In genomic region chr10:19921300-19922140, GRCh38 we compare ENCODE assay signal across 15 cellular contexts.
DNase-seq lines count a peak whose midpoint lies in the region; ATAC-seq and TF ChIP-seq lines count a peak whose summit lies in the region.
"Had no signal": no experiment of that assay in that cellular context is flagged by ENCODE, and none has a peak within 500 bp of the region (broad histone marks: within the 10 kb centered on the region; RNA-seq: fewer than 3 reads in every experiment).

No MANE protein-coding gene starts in this region.

- H3K4me3 Mint-ChIP-seq in immature natural killer cell, result no peak overlapping the region
- H3K4me3 Mint-ChIP-seq: naive B cell had no signal

- CTCF ChIA-PET in IMR-90 (lab: Yijun Ruan, JAX), result no interaction called here

- no peak overlapping the region for H3K23ac ChIP-seq in IMR-90 (ENCODE audit: low read depth, low read length)

- no TSS peak for BruUV-seq in IMR-90 (replicated peaks; lab: Mats Ljungman, UMichigan)

- H2BK120ac ChIP-seq in IMR-90 (ENCODE audit: low read depth, low read length), result no peak overlapping the region

- TF ChIP-seq POLR2A in IMR-90 (IDR thresholded peaks at IDR 0.05; ENCODE audit: low read depth, low read length) (no peak), lower leg skin (IDR thresholded peaks at IDR 0.05) (no peak)

- no peaks in the 10 kb centered on the region for H3K79me1 ChIP-seq in IMR-90 (ENCODE audit: low read depth in 1 of 2, low read length in 2 of 2)

- TF ChIP-seq RAD21 in IMR-90 (IDR thresholded peaks at IDR 0.05; ENCODE audit: low read length), result no peak

- no peak overlapping the region for H3K9ac ChIP-seq in IMR-90 (ENCODE audit: low read depth, low read length)
- no peak overlapping the region for H3K9ac ChIP-seq in colonic mucosa (ENCODE audit: low read depth in 2 of 2, low read length in 2 of 2)
- no peak overlapping the region for H3K9ac ChIP-seq in skeletal muscle tissue (ENCODE audit: low read depth in 1 of 3, low read length in 3 of 3)
- H3K9ac ChIP-seq: BLaER1 treated with 17β-estradiol and CSF1 and Interleukin-3, amounts not matched to agents 10 nM and 100 nM had no signal

- H3K9me1 ChIP-seq in IMR-90 (ENCODE audit: insufficient read depth, low read length), result peaks cover 16% of the 10 kb centered on the region

- intact Hi-C loops in IMR-90 (cut with micrococcal nuclease), result loop anchor here (2.0 kb wide), 1 partner anchor 103 kb away; no protein-coding TSS in a partner anchor
- intact Hi-C loops in colonic mucosa (cut with DNase I), result no loop called here
- intact Hi-C loops in lower leg skin (cut with DNase I; ENCODE audit: low total_unique reads), result no loop called here

- POLR2A ChIA-PET in IMR-90 (lab: Charles Lee; ENCODE audit: unreplicated experiment), result no interaction called here

- peak overlapping the region; percentile 57; the same call in 1 of the 2 replicates for H2AK5ac ChIP-seq in IMR-90 (ENCODE audit: low read depth, low read length)

- no peak overlapping the region for H3K14ac ChIP-seq in IMR-90 (replicated peaks; ENCODE audit: low read depth, low read length)

- no peak overlapping the region for H4K5ac ChIP-seq in IMR-90 (ENCODE audit: low read depth, low read length)

- peaks cover 10% of the 10 kb centered on the region for H3K79me2 ChIP-seq in hepatocyte

- H2AK9ac ChIP-seq in IMR-90 (replicated peaks; ENCODE audit: low read depth, low read length, poor library complexity), result no peak overlapping the region

- H3K9me2 ChIP-seq in hepatocyte (replicated peaks; ENCODE audit: insufficient read depth), result no peaks in the 10 kb centered on the region

- DNase-seq in IMR-90 (peak; percentile 67), colonic mucosa (no peak), hepatocyte (ENCODE audit: low spot score) (no peak), HCEC 1CT (no peak), lower leg skin (ENCODE audit: low spot score in 2 of 2) (no peak), immature natural killer cell (no peak)
- DNase-seq: amygdala, H7, head of caudate nucleus, Karpas-422, naive B cell, NCI-H774 had no signal

- H2AFZ ChIP-seq in IMR-90 (replicated peaks; ENCODE audit: low read length, poor library complexity), result no peak overlapping the region
- H2AFZ ChIP-seq in hepatocyte, result no peak overlapping the region

- no peaks in the 10 kb centered on the region for H3K36me3 ChIP-seq in IMR-90 (ENCODE audit: control insufficient read depth, insufficient read depth, low read length)
- no peaks in the 10 kb centered on the region for H3K36me3 ChIP-seq in colonic mucosa
- no peaks in the 10 kb centered on the region for H3K36me3 ChIP-seq in hepatocyte (replicated peaks; ENCODE audit: insufficient read depth, low read depth)
- no peaks in the 10 kb centered on the region for H3K36me3 ChIP-seq in skeletal muscle tissue (ENCODE audit: control insufficient read depth in 3 of 3, insufficient read depth in 3 of 3, low read length in 3 of 3)

- peaks cover 0 to 4% (median 0%) of the 10 kb centered on the region in 3 donors for H3K36me3 Mint-ChIP-seq in immature natural killer cell
- H3K36me3 Mint-ChIP-seq: naive B cell had no signal

- H3K4me2 ChIP-seq in IMR-90 (ENCODE audit: low read depth, low read length), result peak overlapping the region; percentile 67
- H3K4me2 ChIP-seq in hepatocyte, result no peak overlapping the region

- H3K4me1 Mint-ChIP-seq in immature natural killer cell, result peaks cover 7 to 21% of the 10 kb centered on the region in 2 donors
- H3K4me1 Mint-ChIP-seq: naive B cell had no signal

- in situ Hi-C loops in IMR-90 (cut with MboI; ENCODE audit: low sequenced_read_pairs), result no loop called here

- ATAC-seq in IMR-90 (ENCODE audit: low read depth), result peak; percentile 19; the same call in 1 of the 2 replicates
- ATAC-seq in GM18870 (IDR thresholded peaks at IDR 0.05; ENCODE audit: unreplicated experiment), result no peak

- peak overlapping the region; percentile 55; the same call in 1 of the 2 replicates for H3K18ac ChIP-seq in IMR-90 (ENCODE audit: low read depth, low read length)

- no peak overlapping the region for H2BK15ac ChIP-seq in IMR-90 (ENCODE audit: low read depth, low read length)

- H3K4me1 ChIP-seq in IMR-90 (ENCODE audit: control insufficient read depth, insufficient read depth, low read length) (peaks cover 13% of the 10 kb centered on the region), colonic mucosa (no peaks in the 10 kb centered on the region), hepatocyte (ENCODE audit: insufficient read depth) (peaks cover 35% of the 10 kb centered on the region), skeletal muscle tissue (ENCODE audit: control insufficient read depth in 3 of 3, insufficient read depth in 3 of 3, low read length in 3 of 3) (peaks cover 3 to 5% (median 5%) of the 10 kb centered on the region in 3 donors)

- no peak overlapping the region for H3K56ac ChIP-seq in IMR-90 (ENCODE audit: extremely low read depth, insufficient read depth, low read length)

- H3K27ac ChIP-seq in IMR-90 (ENCODE audit: insufficient read depth, low read length) (peak overlapping the region; percentile 38; the same call in 1 of the 2 replicates), colonic mucosa (peak overlapping the region; percentile 60), hepatocyte (peak overlapping the region; percentile 21), skeletal muscle tissue (ENCODE audit: low read depth, low read length) (peak overlapping the region; percentile 69)
- H3K27ac ChIP-seq: BLaER1 treated with 17β-estradiol and CSF1 and Interleukin-3, amounts not matched to agents 10 nM and 100 nM had no signal

- H3K9me3 Mint-ChIP-seq in immature natural killer cell, result no peaks in the 10 kb centered on the region

- H2BK5ac ChIP-seq in IMR-90 (ENCODE audit: low read depth, low read length, poor library complexity, severe bottlenecking), result no peak overlapping the region

- dilution Hi-C loops in IMR-90 (cut with HindIII; ENCODE audit: low sequenced_read_pairs, unreplicated experiment), result no loop called here

- peaks cover 0 to 2% (median 0%) of the 10 kb centered on the region in 3 donors for H3K27me3 Mint-ChIP-seq in immature natural killer cell (ENCODE audit: low read depth in 3 of 3)
- H3K27me3 Mint-ChIP-seq: naive B cell had no signal

- no peak overlapping the region for H4K8ac ChIP-seq in IMR-90 (ENCODE audit: low read depth in 2 of 2, low read length in 2 of 2)

- no peaks in the 10 kb centered on the region for H3K27me3 ChIP-seq in IMR-90 (ENCODE audit: control insufficient read depth, insufficient read depth, low read length)
- H3K27me3 ChIP-seq in colonic mucosa, result no peaks in the 10 kb centered on the region
- H3K27me3 ChIP-seq in hepatocyte, result no peaks in the 10 kb centered on the region
- H3K27me3 ChIP-seq in skeletal muscle tissue (ENCODE audit: control insufficient read depth in 3 of 3, insufficient read depth in 3 of 3, low read length in 3 of 3), result no peaks in the 10 kb centered on the region
- H3K27me3 ChIP-seq: BLaER1 treated with 17β-estradiol and CSF1 and Interleukin-3, amounts not matched to agents 10 nM and 100 nM had no signal

- H3K27ac Mint-ChIP-seq in immature natural killer cell, result no peak overlapping the region

- H4K20me1 ChIP-seq in IMR-90 (ENCODE audit: insufficient read depth, low read length), result peaks cover 8% of the 10 kb centered on the region
- no peaks in the 10 kb centered on the region for H4K20me1 ChIP-seq in hepatocyte (ENCODE audit: insufficient read depth, poor library complexity, severe bottlenecking)

- H4K91ac ChIP-seq in IMR-90 (ENCODE audit: insufficient read depth, low read depth, low read length), result no peak overlapping the region

- H3K4me3 ChIP-seq in IMR-90 (ENCODE audit: insufficient read depth, low read depth, low read length) (no peak overlapping the region), colonic mucosa (no peak overlapping the region), hepatocyte (no peak overlapping the region), skeletal muscle tissue (ENCODE audit: low read length in 3 of 3) (no peak overlapping the region), lower leg skin (ENCODE audit: low read depth, poor library complexity, severe bottlenecking) (no peak overlapping the region)
- H3K4me3 ChIP-seq: BLaER1 treated with 17β-estradiol and CSF1 and Interleukin-3, amounts not matched to agents 10 nM and 100 nM had no signal

- H3K4ac ChIP-seq in IMR-90 (ENCODE audit: low read depth, low read length), result peak overlapping the region; percentile 65; the same call in 1 of the 2 replicates

- no peak overlapping the region; the same call in 1 of the 2 replicates for H2BK20ac ChIP-seq in IMR-90 (ENCODE audit: low read depth, low read length)

- 100% methylated on average over 1 of the region's 13 CpGs; no CpG with 5 or more reads in 1 of the 2 experiments for WGBS in IMR-90 (ENCODE audit: extremely low coverage in 2 of 2, insufficient read length in 1 of 2), 2 experiments
- WGBS in hepatocyte (ENCODE audit: low lambda C conversion rate, missing lambda C conversion rate), result 85% methylated on average over 13 of the region's 13 CpGs
- 28 to 33% methylated on average over 13 of the region's 13 CpGs for WGBS in lower leg skin, 2 donors

- no peak for TF ChIP-seq CTCF in IMR-90 (conservative IDR thresholded peaks at IDR 0.05; ENCODE audit: low read depth, low read length)
- TF ChIP-seq CTCF in colonic mucosa (IDR thresholded peaks at IDR 0.05), result no peak
- no peak for TF ChIP-seq CTCF in hepatocyte (IDR thresholded peaks at IDR 0.05; ENCODE audit: poor library complexity)
- TF ChIP-seq CTCF in lower leg skin (IDR thresholded peaks at IDR 0.05), result no peak

- H3K9me3 ChIP-seq in IMR-90 (ENCODE audit: control insufficient read depth, insufficient read depth, low read length) (no peaks in the 10 kb centered on the region), colonic mucosa (no peaks in the 10 kb centered on the region), hepatocyte (ENCODE audit: low read depth) (no peaks in the 10 kb centered on the region), skeletal muscle tissue (ENCODE audit: control insufficient read depth in 3 of 3, low read length in 3 of 3) (no peaks in the 10 kb centered on the region)
- H3K9me3 ChIP-seq: BLaER1 treated with 17β-estradiol and CSF1 and Interleukin-3, amounts not matched to agents 10 nM and 100 nM had no signal

TF ChIP-seq in IMR-90, 13 proteins besides CTCF, POLR2A, EP300 and RAD21:
- peak; percentile 64 for TF ChIP-seq CEBPB (IDR thresholded peaks at IDR 0.05; ENCODE audit: low read depth, low read length)
- no peak for TF ChIP-seq RCOR1 (IDR thresholded peaks at IDR 0.05; ENCODE audit: insufficient replicate concordance, low read length)
